30 cellular contexts compared by ENCODE assay signal in the genomic region with DNA sequence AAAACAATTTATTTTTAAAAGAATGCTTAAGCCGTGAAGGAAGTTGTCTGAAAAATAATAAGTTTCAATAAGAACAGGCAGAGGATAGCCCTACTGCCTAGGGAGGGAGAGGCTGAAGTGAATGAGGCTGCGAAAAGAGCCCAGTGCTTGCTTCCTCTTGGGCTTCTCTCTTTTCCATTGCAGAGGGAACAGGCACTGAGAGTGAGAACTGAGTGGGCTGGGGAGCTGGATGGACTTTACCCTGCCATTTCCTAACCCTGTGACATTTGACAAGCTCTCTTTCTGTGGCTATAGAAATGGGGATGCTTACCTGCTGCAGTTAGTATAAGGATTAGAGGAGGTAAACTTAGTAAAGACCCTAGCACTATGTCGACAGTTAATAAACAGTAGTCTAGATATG. TPM values are rescaled to one million over a fixed set of nuclear protein-coding genes. Genes with fewer than 3 reads are reported as not detected.
DNase-seq lines count a peak whose midpoint lies in the region; ATAC-seq and TF ChIP-seq lines count a peak whose summit lies in the region.
"Had no signal": no experiment of that assay in that cellular context is flagged by ENCODE, and none has a peak within 500 bp of the region (broad histone marks: within the 10 kb centered on the region; RNA-seq: fewer than 3 reads in every experiment).

No MANE protein-coding gene starts in this region.

- POLR2A ChIA-PET in activated B cell treated with CpG ODN at 0.5 μM for 24 hours (lab: Charles Lee): interaction anchor here (0.9 to 40.7 kb wide), 5 partner anchors 9 to 29 kb away, joined by 3 to 1269 read pairs (median 10); a partner anchor contains a TSS

- H3K27ac Mint-ChIP-seq in activated B cell treated with CpG ODN at 0.5 μM for 24 hours: peak overlapping the region; percentile 57
- H3K27ac Mint-ChIP-seq: activated T-cell treated with anti-CD3 and anti-CD28 coated beads, Interleukin-2, amount 50 U/mL, for 72 hours; CD4-positive, alpha-beta T cell; GM23338; natural killer cell had no signal

- H3K36me3 ChIP-seq in H7 (replicated peaks; ENCODE audit: control insufficient read depth, insufficient read depth, low read length): no peaks in the 10 kb centered on the region
- H3K36me3 ChIP-seq: esophagus muscularis mucosa, heart left ventricle had no signal

- H3K9me3 Mint-ChIP-seq in activated B cell treated with CpG ODN at 0.5 μM for 24 hours: no peaks in the 10 kb centered on the region
- H3K9me3 Mint-ChIP-seq: activated T-cell treated with anti-CD3 and anti-CD28 coated beads, Interleukin-2, amount 50 U/mL, for 72 hours; CD4-positive, alpha-beta T cell; GM23338; natural killer cell had no signal

- CTCF ChIA-PET in activated B cell treated with CpG ODN at 0.5 μM for 24 hours (lab: Charles Lee): interaction anchor here (3.1 kb wide), 1 partner anchor 39 kb away, joined by 10 read pairs; no protein-coding TSS in a partner anchor

- H3K4me1 Mint-ChIP-seq in activated B cell treated with CpG ODN at 0.5 μM for 24 hours: peaks cover 78% of the 10 kb centered on the region

- intact Hi-C loops in activated B cell treated with CpG ODN at 0.5 μM for 24 hours (cut with micrococcal nuclease): loop anchor here (5.0 kb wide), 1 partner anchor 36 kb away; no protein-coding TSS in a partner anchor

- DNase-seq in CD1c-positive myeloid dendritic cell (ENCODE audit: extremely low spot score): peak; percentile 48
- DNase-seq in HuH-7.5 (ENCODE audit: low spot score): peak; percentile 55
- DNase-seq in activated B cell treated with CpG ODN at 0.5 μM for 24 hours: no peak
- DNase-seq in mesenteric fat pad (ENCODE audit: low spot score): peak; percentile 24
- DNase-seq in cortex of kidney (lab: John Stamatoyannopoulos, UW): no peak
- no peak for DNase-seq in H7
- DNase-seq: activated CD4-positive, CD25-positive, alpha-beta regulatory T cell; activated T-cell treated with anti-CD3 and anti-CD28 coated beads, Interleukin-2, amount 50 U/mL, for 72 hours; CD4-positive, alpha-beta T cell; dermis blood vessel endothelial cell; DMS79 treated with DMSO at 0.1 percent for 48 hours; foreskin fibroblast; GF-D8; heart left ventricle; KG1; kidney; natural killer cell; NCI-H1417 treated with DMSO at 0.1 percent for 48 hours; NCI-H2029 treated with DMSO at 0.1 percent for 48 hours; NCI-H2227 treated with DMSO at 0.1 percent for 48 hours; NCI-H526; occipital lobe; psoas muscle; stimulated activated CD4-positive, alpha-beta T cell treated with anti-CD3 and anti-CD28 coated beads, Interleukin-4, amount 100 ng/mL, for 4 hours; substantia nigra; trophoblast cell had no signal

- TF ChIP-seq CTCF in activated B cell treated with CpG ODN at 0.5 μM for 24 hours (IDR thresholded peaks at IDR 0.05): no peak

- no peaks in the 10 kb centered on the region for H3K27me3 Mint-ChIP-seq in activated B cell treated with CpG ODN at 0.5 μM for 24 hours

- no peak for ATAC-seq in activated B cell treated with CpG ODN at 0.5 μM for 24 hours (ENCODE audit: low read depth)
- ATAC-seq in HG02981 (IDR thresholded peaks at IDR 0.05; ENCODE audit: unreplicated experiment): no peak
- ATAC-seq: activated T-cell treated with anti-CD3 and anti-CD28 coated beads, Interleukin-2, amount 50 U/mL, for 72 hours; GM23338; heart left ventricle; natural killer cell; psoas muscle had no signal

- H3K4me3 Mint-ChIP-seq in activated B cell treated with CpG ODN at 0.5 μM for 24 hours: peak overlapping the region; percentile 44
- H3K4me3 Mint-ChIP-seq: activated T-cell treated with anti-CD3 and anti-CD28 coated beads, Interleukin-2, amount 50 U/mL, for 72 hours; CD4-positive, alpha-beta T cell; GM23338; natural killer cell had no signal

- no peak overlapping the region for H3K4me3 ChIP-seq in H7 (ENCODE audit: insufficient read depth, low read depth, low read length)
- H3K4me3 ChIP-seq: esophagus muscularis mucosa, GM23338, heart left ventricle, psoas muscle had no signal

- H3K36me3 Mint-ChIP-seq in activated B cell treated with CpG ODN at 0.5 μM for 24 hours (ENCODE audit: low read depth): no peaks in the 10 kb centered on the region
- H3K36me3 Mint-ChIP-seq: natural killer cell had no signal

- H3K27me3 ChIP-seq in H7 (ENCODE audit: control insufficient read depth, insufficient read depth, low read length): no peaks in the 10 kb centered on the region
- H3K27me3 ChIP-seq: esophagus muscularis mucosa, heart left ventricle had no signal

RNA-seq across cellular contexts. Expression of a gene that starts 30.0 kb away (rescaled TPM):
- 56.2 and 59.3 TPM in 2 replicates for total RNA-seq in activated B cell treated with CpG ODN at 0.5 μM for 24 hours
- total RNA-seq in mesenteric fat pad: 2.5 TPM
- 0.26 and 0.48 TPM in 2 replicates for total RNA-seq in H7 (2014; rRNA removed; shearing (Covaris generic))
- total RNA-seq: MCF 10A had no signal

Comparison
In these comparisons a context has a peak if more than half of its experiments do, and no peak if none do; other contexts are left out.
1. DNase-seq: peak in CD1c-positive myeloid dendritic cell (single experiment), HuH-7.5 (single experiment) and mesenteric fat pad (single experiment); none in activated B cell treated with CpG ODN at 0.5 μM for 24 hours (single experiment), cortex of kidney (single experiment) and H7 (single experiment).
2. RNA of a gene that starts 30.0 kb away (total RNA-seq): 56.2 to 59.3 TPM in activated B cell treated with CpG ODN at 0.5 μM for 24 hours; 2.5 TPM in mesenteric fat pad (single experiment) and 0.26 to 0.48 TPM in H7; every median in the first group is over 10 times any median in the second.